In genomic region chr6:3501826-3502505, GRCh38 we compare ENCODE assay signal across 25 cellular contexts. TPM values are rescaled to one million over a fixed set of nuclear protein-coding genes. Genes with fewer than 3 reads are reported as not detected.
DNase-seq lines count a peak whose midpoint lies in the region; ATAC-seq and TF ChIP-seq lines count a peak whose summit lies in the region.
"Had no signal": no experiment of that assay in that cellular context is flagged by ENCODE, and none has a peak within 500 bp of the region (broad histone marks: within the 10 kb centered on the region; RNA-seq: fewer than 3 reads in every experiment).

No MANE protein-coding gene starts in this region.

- TF ChIP-seq CTCF in GM23338 (conservative IDR thresholded peaks at IDR 0.05; ENCODE audit: low read depth in 2 of 2) = no peak
- TF ChIP-seq CTCF in PC-3 (conservative IDR thresholded peaks at IDR 0.05; ENCODE audit: low read depth, low read length) = no peak
- no peak for TF ChIP-seq CTCF in adrenal gland (IDR thresholded peaks at IDR 0.05)

- intact Hi-C loops in PC-3 (cut with micrococcal nuclease) = loop anchor here (2.0 kb wide), 2 partner anchors 45 to 111 kb away; partner anchors contain the start of gene SLC22A23
- intact Hi-C loops in adrenal gland (cut with DNase I) = no loop called here

- no peak for ATAC-seq in GM23338
- ATAC-seq in PC-3 = no peak
- ATAC-seq in stimulated activated memory B cell treated with anti-CD40 and anti-IgM and Interleukin-4, amounts not matched to agents 10 μg/mL and 1 μg/mL and 100 μg/mL, for 72 hours = no peak
- ATAC-seq: activated CD4-positive, alpha-beta T cell treated with anti-CD3 and anti-CD28 coated beads for 36 hours; activated CD8-positive, alpha-beta T cell treated with anti-CD3 and anti-CD28 coated beads, Interleukin-2, amount 10 ng/mL, durations not matched to agents 7 days and 5 days; activated naive CD4-positive, alpha-beta T cell treated with anti-CD3 and anti-CD28 coated beads, Interleukin-2, amount 50 U/mL, for 72 hours had no signal

- CTCF ChIA-PET in PC-3 (lab: Charles Lee) = no interaction called here

- H3K4me1 ChIP-seq in GM23338 (ENCODE audit: insufficient read depth) (peaks cover 17% of the 10 kb centered on the region), PC-3 (ENCODE audit: insufficient read depth, low read length) (peaks cover 22% of the 10 kb centered on the region), adrenal gland (replicated peaks in 1 of 2) (peaks cover 0 to 4% of the 10 kb centered on the region in 2 donors)

- peaks cover 2% of the 10 kb centered on the region for H3K27me3 Mint-ChIP-seq in GM23338 (ENCODE audit: insufficient read depth, low read depth, poor library complexity)
- peaks cover 20% of the 10 kb centered on the region for H3K27me3 Mint-ChIP-seq in stimulated activated memory B cell treated with anti-CD40 and anti-IgM and Interleukin-4, amounts not matched to agents 10 μg/mL and 1 μg/mL and 100 μg/mL, for 72 hours

- H4K20me1 ChIP-seq in GM23338 (replicated peaks; ENCODE audit: insufficient read depth) (no peaks in the 10 kb centered on the region), PC-3 (ENCODE audit: low read length) (no peaks in the 10 kb centered on the region)
- H4K20me1 ChIP-seq: BLaER1 treated with 17β-estradiol and CSF1 and Interleukin-3, amounts not matched to agents 10 nM and 100 nM had no signal

- H3F3A ChIP-seq in GM23338 (replicated peaks; ENCODE audit: low read depth) (no peaks in the 10 kb centered on the region), PC-3 (ENCODE audit: low read length, unreplicated experiment) (no peaks in the 10 kb centered on the region)

- no peak for DNase-seq in GM23338 (ENCODE audit: low spot score)
- DNase-seq in PC-3 = no peak
- DNase-seq in medulla oblongata (ENCODE audit: extremely low spot score) = peak; percentile 62
- DNase-seq in pons (ENCODE audit: low spot score) = peak; percentile 64
- DNase-seq in adrenal gland = no peak
- DNase-seq in SIG-M5 (lab: John Stamatoyannopoulos, UW) = no peak
- no peak for DNase-seq in KG1 (lab: John Stamatoyannopoulos, UW)
- DNase-seq: activated CD4-positive, alpha-beta T cell treated with anti-CD3 and anti-CD28 coated beads for 36 hours; activated CD8-positive, alpha-beta T cell treated with anti-CD3 and anti-CD28 coated beads, Interleukin-2, amount 10 ng/mL, durations not matched to agents 7 days and 5 days; activated T-cell treated with anti-CD3 and anti-CD28 coated beads for 4 hours; effector CD4-positive, alpha-beta T cell; HCEC 1CT; hippocampal formation; Kasumi-1; NCI-H146; NCI-H2107; NCI-H748 treated with DMSO at 0.1 percent for 48 hours; occipital lobe; retina; stimulated activated naive CD4-positive, alpha-beta T cell had no signal

- H3K27ac ChIP-seq in GM23338 (ENCODE audit: low read depth) (no peak overlapping the region), PC-3 (ENCODE audit: low read length) (no peak overlapping the region), adrenal gland (no peak overlapping the region)
- H3K27ac ChIP-seq: suprapubic skin had no signal

- H3K9me3 ChIP-seq in PC-3 (ENCODE audit: low read length) (no peaks in the 10 kb centered on the region), adrenal gland (replicated peaks in 1 of 3) (no peaks in the 10 kb centered on the region)
- H3K9me3 ChIP-seq: suprapubic skin had no signal

- POLR2A ChIA-PET in PC-3 (lab: Charles Lee; ENCODE audit: unreplicated experiment) = no interaction called here

- no peak for TF ChIP-seq POLR2A in adrenal gland (IDR thresholded peaks at IDR 0.05)

- no peak overlapping the region for H3K4me3 Mint-ChIP-seq in GM23338
- H3K4me3 Mint-ChIP-seq in stimulated activated memory B cell treated with anti-CD40 and anti-IgM and Interleukin-4, amounts not matched to agents 10 μg/mL and 1 μg/mL and 100 μg/mL, for 72 hours = no peak overlapping the region
- H3K4me3 Mint-ChIP-seq: activated CD4-positive, alpha-beta T cell treated with anti-CD3 and anti-CD28 coated beads for 36 hours; activated CD8-positive, alpha-beta T cell treated with anti-CD3 and anti-CD28 coated beads, Interleukin-2, amount 10 ng/mL, durations not matched to agents 7 days and 5 days had no signal

- H3K4me1 Mint-ChIP-seq in GM23338 = peaks cover 19% of the 10 kb centered on the region
- H3K4me1 Mint-ChIP-seq in stimulated activated memory B cell treated with anti-CD40 and anti-IgM and Interleukin-4, amounts not matched to agents 10 μg/mL and 1 μg/mL and 100 μg/mL, for 72 hours = no peaks in the 10 kb centered on the region
- H3K4me1 Mint-ChIP-seq: activated CD4-positive, alpha-beta T cell treated with anti-CD3 and anti-CD28 coated beads for 36 hours had no signal

- no peaks in the 10 kb centered on the region for H3K9me2 ChIP-seq in GM23338 (ENCODE audit: insufficient read depth)
- H3K9me2 ChIP-seq in PC-3 (replicated peaks; ENCODE audit: low read length) = no peaks in the 10 kb centered on the region

- BruUV-seq in PC-3 (replicated peaks; lab: Mats Ljungman, UMichigan) = no TSS peak

- H3K27me3 ChIP-seq in GM23338 (ENCODE audit: insufficient read depth) (no peaks in the 10 kb centered on the region), PC-3 (ENCODE audit: low read length) (no peaks in the 10 kb centered on the region), adrenal gland (no peaks in the 10 kb centered on the region)
- H3K27me3 ChIP-seq: BLaER1 treated with 17β-estradiol and CSF1 and Interleukin-3, amounts not matched to agents 10 nM and 100 nM; suprapubic skin had no signal

- H3K36me3 ChIP-seq in GM23338 (ENCODE audit: insufficient read depth) (no peaks in the 10 kb centered on the region), PC-3 (ENCODE audit: low read depth, low read length) (no peaks in the 10 kb centered on the region), adrenal gland (replicated peaks in 1 of 2) (no peaks in the 10 kb centered on the region)
- H3K36me3 ChIP-seq: BLaER1 treated with 17β-estradiol and CSF1 and Interleukin-3, amounts not matched to agents 10 nM and 100 nM; suprapubic skin had no signal

- WGBS in adrenal gland, 4 donors = 55 to 64% (median 60%) methylated on average over 6 of the region's 6 CpGs

- H3K9ac ChIP-seq in PC-3 (ENCODE audit: low read length) = no peak overlapping the region

- H3K4me3 ChIP-seq in GM23338 (no peak overlapping the region), PC-3 (ENCODE audit: low read length) (no peak overlapping the region), adrenal gland (no peak overlapping the region)
- H3K4me3 ChIP-seq: BLaER1 treated with 17β-estradiol and CSF1 and Interleukin-3, amounts not matched to agents 10 nM and 100 nM; skin epidermis; suprapubic skin had no signal

- H2AFZ ChIP-seq in GM23338 = no peak overlapping the region
- no peak overlapping the region for H2AFZ ChIP-seq in PC-3 (ENCODE audit: low read length)

- H3K79me2 ChIP-seq in GM23338 (replicated peaks; ENCODE audit: insufficient read depth) = no peaks in the 10 kb centered on the region
- no peaks in the 10 kb centered on the region for H3K79me2 ChIP-seq in PC-3 (ENCODE audit: low read length)

- H3K9me3 Mint-ChIP-seq in GM23338 = no peaks in the 10 kb centered on the region
- H3K9me3 Mint-ChIP-seq in stimulated activated memory B cell treated with anti-CD40 and anti-IgM and Interleukin-4, amounts not matched to agents 10 μg/mL and 1 μg/mL and 100 μg/mL, for 72 hours = no peaks in the 10 kb centered on the region

- H3K27ac Mint-ChIP-seq in GM23338 = peak overlapping the region; percentile 7; the same call in 1 of the 2 replicates
- H3K27ac Mint-ChIP-seq in stimulated activated memory B cell treated with anti-CD40 and anti-IgM and Interleukin-4, amounts not matched to agents 10 μg/mL and 1 μg/mL and 100 μg/mL, for 72 hours = no peak overlapping the region
- H3K27ac Mint-ChIP-seq: activated CD4-positive, alpha-beta T cell treated with anti-CD3 and anti-CD28 coated beads for 36 hours; activated CD8-positive, alpha-beta T cell treated with anti-CD3 and anti-CD28 coated beads, Interleukin-2, amount 10 ng/mL, durations not matched to agents 7 days and 5 days; activated naive CD4-positive, alpha-beta T cell treated with anti-CD3 and anti-CD28 coated beads, Interleukin-2, amount 50 U/mL, for 72 hours had no signal

- H3K4me2 ChIP-seq in GM23338 = peak overlapping the region; percentile 22; the same call in 1 of the 2 replicates
- peak overlapping the region; percentile 58 for H3K4me2 ChIP-seq in PC-3 (ENCODE audit: low read length)

- H3K36me3 Mint-ChIP-seq in GM23338 (ENCODE audit: low read depth) = no peaks in the 10 kb centered on the region; the same call in 2 of the 3 replicates
- H3K36me3 Mint-ChIP-seq in stimulated activated memory B cell treated with anti-CD40 and anti-IgM and Interleukin-4, amounts not matched to agents 10 μg/mL and 1 μg/mL and 100 μg/mL, for 72 hours = no peaks in the 10 kb centered on the region
- H3K36me3 Mint-ChIP-seq: activated naive CD4-positive, alpha-beta T cell treated with anti-CD3 and anti-CD28 coated beads, Interleukin-2, amount 50 U/mL, for 72 hours had no signal

TF ChIP-seq in GM23338, 12 proteins besides CTCF, POLR2A, EP300 and RAD21 (continues in another document):
- no peak for TF ChIP-seq JUNB (IDR thresholded peaks at IDR 0.05; ENCODE audit: unreplicated experiment)
- TF ChIP-seq EZH2phosphoT487 (IDR thresholded peaks at IDR 0.05; ENCODE audit: unreplicated experiment) = no peak

RNA-seq across cellular contexts. Expression of gene SLC22A23, which starts 45.1 kb away (rescaled TPM):
- total RNA-seq in GM23338 (2014; rRNA removed; shearing (Covaris generic)) = 38.3 TPM in 2 replicates
- 6.1 and 7.0 TPM in 2 replicates for polyA plus RNA-seq in GM23338 (2016; fragmentation: Nextera tagmentation; extraction: Ambion mirVana)
- total RNA-seq in PC-3 (2014; rRNA removed) = 5.7 and 8.2 TPM in 2 replicates
- total RNA-seq in adrenal gland = 10 to 100 TPM in 3 of 8 donors, 1 to 10 TPM in 5; 4.0 to 18.5 (median 7.1) TPM
- polyA plus RNA-seq in adrenal gland = 1 to 10 TPM; 2.3 to 2.7 (median 2.5) TPM

Comparison
In these comparisons a context has a peak if more than half of its experiments do, and no peak if none do; other contexts are left out.
1. DNase-seq: peak in medulla oblongata (single experiment) and pons (single experiment); none in GM23338 (single experiment), PC-3 (single experiment), adrenal gland (0 of 7), SIG-M5 (single experiment) and KG1 (single experiment).